In genomic region chr9:27352457-27353188, GRCh38 we compare ENCODE assay signal across 12 cellular contexts. TPM values are rescaled to one million over a fixed set of nuclear protein-coding genes. Genes with fewer than 3 reads are reported as not detected.
DNase-seq lines count a peak whose midpoint lies in the region; ATAC-seq, FAIRE-seq and TF ChIP-seq lines count a peak whose summit lies in the region.
"Had no signal": no experiment of that assay in that cellular context is flagged by ENCODE, and none has a peak within 500 bp of the region (broad histone marks: within the 10 kb centered on the region; RNA-seq: fewer than 3 reads in every experiment).

No MANE protein-coding gene starts in this region.

- no peak for DNase-seq in GM12891 (ENCODE audit: insufficient read length, low spot score)
- DNase-seq in activated CD4-positive, alpha-beta memory T cell treated with anti-CD3 and anti-CD28 coated beads for 36 hours: peak; percentile 27
- DNase-seq in mucosa of gallbladder (ENCODE audit: low spot score): peak; percentile 19
- no peak for DNase-seq in glomerular visceral epithelial cell (ENCODE audit: extremely low spot score)
- no peak for DNase-seq in NCI-H1417 (lab: John Stamatoyannopoulos, UW)
- no peak for DNase-seq in dermis blood vessel endothelial cell
- DNase-seq: activated CD8-positive, alpha-beta memory T cell treated with anti-CD3 and anti-CD28 coated beads, Interleukin-2, amount 50 U/mL, for 48 hours; central memory CD4-positive, alpha-beta T cell; NCI-H524 had no signal

- intact Hi-C loops in activated CD4-positive, alpha-beta memory T cell treated with anti-CD3 and anti-CD28 coated beads for 36 hours (cut with micrococcal nuclease): loop anchor here (5.0 kb wide), 1 partner anchor 175 kb away; the partner anchor contains the start of gene MOB3B

- no peaks in the 10 kb centered on the region for H3K27me3 Mint-ChIP-seq in activated CD4-positive, alpha-beta memory T cell treated with anti-CD3 and anti-CD28 coated beads for 36 hours

- no peak overlapping the region for H3K27ac Mint-ChIP-seq in activated CD4-positive, alpha-beta memory T cell treated with anti-CD3 and anti-CD28 coated beads for 36 hours

- ATAC-seq in GM21717 (IDR thresholded peaks at IDR 0.05; ENCODE audit: unreplicated experiment) (peak; percentile 64), HG02973 (IDR thresholded peaks at IDR 0.05; ENCODE audit: unreplicated experiment) (no peak)

- peaks cover 8% of the 10 kb centered on the region for H3K4me1 Mint-ChIP-seq in activated CD4-positive, alpha-beta memory T cell treated with anti-CD3 and anti-CD28 coated beads for 36 hours (ENCODE audit: low read depth)

- no peak for TF ChIP-seq POLR2A in GM12891 (IDR thresholded peaks at IDR 0.05; ENCODE audit: low read depth, low read length)

- POLR2A ChIA-PET in activated CD4-positive, alpha-beta memory T cell treated with anti-CD3 and anti-CD28 coated beads for 36 hours (lab: Charles Lee): interaction anchor here (0.6 kb wide), 1 partner anchor 108 kb away, joined by 3 read pairs; no protein-coding TSS in a partner anchor

- FAIRE-seq in GM12891 (lab: Jason Lieb, UNC): peak; percentile 16
- FAIRE-seq: frontal cortex had no signal

- no peaks in the 10 kb centered on the region for H3K9me3 Mint-ChIP-seq in activated CD4-positive, alpha-beta memory T cell treated with anti-CD3 and anti-CD28 coated beads for 36 hours

- CTCF ChIA-PET in activated CD4-positive, alpha-beta memory T cell treated with anti-CD3 and anti-CD28 coated beads for 36 hours (lab: Charles Lee): no interaction called here

- no peaks in the 10 kb centered on the region for H3K36me3 Mint-ChIP-seq in activated CD4-positive, alpha-beta memory T cell treated with anti-CD3 and anti-CD28 coated beads for 36 hours

- no peak overlapping the region for H3K4me3 Mint-ChIP-seq in activated CD4-positive, alpha-beta memory T cell treated with anti-CD3 and anti-CD28 coated beads for 36 hours

TF ChIP-seq in GM12891, 5 proteins besides CTCF, POLR2A, EP300 and RAD21:
- TF ChIP-seq SPI1 (IDR thresholded peaks at IDR 0.05; ENCODE audit: low read depth, low read length) (peak; percentile 94), POU2F2 (IDR thresholded peaks at IDR 0.05; ENCODE audit: low read depth, low read length) (peak; percentile 53; the same call in 1 of the 2 replicates), PAX5 (IDR thresholded peaks at IDR 0.05; ENCODE audit: insufficient read depth, low read length, severe bottlenecking) (no peak)

RNA-seq across cellular contexts. Expression of gene EQTN, which starts 55.7 kb away (rescaled TPM):
- polyA plus RNA-seq in GM12891 (2012; ENCODE audit: low read depth, missing spikeins): not detected
- not detected for total RNA-seq in activated CD4-positive, alpha-beta memory T cell treated with anti-CD3 and anti-CD28 coated beads for 36 hours
- total RNA-seq in mucosa of gallbladder: 0.32 TPM
- total RNA-seq in dermis blood vessel endothelial cell: not detected in 2 replicates

Comparison
In these comparisons a context has a peak if more than half of its experiments do, and no peak if none do; other contexts are left out.
1. DNase-seq: peak in activated CD4-positive, alpha-beta memory T cell treated with anti-CD3 and anti-CD28 coated beads for 36 hours (single experiment) and mucosa of gallbladder (single experiment); none in GM12891 (single experiment), glomerular visceral epithelial cell (single experiment), NCI-H1417 (0 of 3) and dermis blood vessel endothelial cell (single experiment).